ENCODE assay signal across 9 cellular contexts in genomic region chr17:43917348-43918025, GRCh38. TPM values are rescaled to one million over a fixed set of nuclear protein-coding genes. Genes with fewer than 3 reads are reported as not detected.
A peak's percentile ranks its signal among the peaks of the same experiment; 100 is the strongest.
DNase-seq lines count a peak whose midpoint lies in the region; ATAC-seq and TF ChIP-seq lines count a peak whose summit lies in the region.
"Had no signal": no experiment of that assay in that cellular context is flagged by ENCODE, and none has a peak within 500 bp of the region (broad histone marks: within the 10 kb centered on the region; RNA-seq: fewer than 3 reads in every experiment).

No MANE protein-coding gene starts in this region.

- no peaks in the 10 kb centered on the region for H3K9me3 ChIP-seq in HEK293 (ENCODE audit: control insufficient read depth, insufficient read depth, low read depth, low read length)
- H3K9me3 ChIP-seq in esophagus squamous epithelium = no peaks in the 10 kb centered on the region
- no peaks in the 10 kb centered on the region for H3K9me3 ChIP-seq in neural progenitor cell (ENCODE audit: low read depth)

- no peak overlapping the region for H3K4me3 ChIP-seq in HEK293 (ENCODE audit: low read depth, low read length)
- peak overlapping the region; percentile 18 to 46 (median 34) for H3K4me3 ChIP-seq in esophagus squamous epithelium
- H3K4me3 ChIP-seq in neural progenitor cell = no peak overlapping the region

- intact Hi-C loops in esophagus squamous epithelium (cut with DNase I) = no loop called here

- peaks cover 2% of the 10 kb centered on the region for H3K27me3 Mint-ChIP-seq in activated CD8-positive, alpha-beta T cell treated with anti-CD3 and anti-CD28 coated beads, Interleukin-2, amount 10 ng/mL, durations not matched to agents 7 days and 5 days (ENCODE audit: low read depth)
- peaks cover 15% of the 10 kb centered on the region for H3K27me3 Mint-ChIP-seq in neural progenitor cell (ENCODE audit: insufficient read depth, low read depth)

- H3K27ac Mint-ChIP-seq in activated CD8-positive, alpha-beta T cell treated with anti-CD3 and anti-CD28 coated beads, Interleukin-2, amount 10 ng/mL, durations not matched to agents 7 days and 5 days = peak overlapping the region; percentile 80
- no peak overlapping the region for H3K27ac Mint-ChIP-seq in neural progenitor cell
- H3K27ac Mint-ChIP-seq: brain had no signal

- no peaks in the 10 kb centered on the region for H3K9me3 Mint-ChIP-seq in activated CD8-positive, alpha-beta T cell treated with anti-CD3 and anti-CD28 coated beads, Interleukin-2, amount 10 ng/mL, durations not matched to agents 7 days and 5 days (ENCODE audit: insufficient read depth)
- H3K9me3 Mint-ChIP-seq in neural progenitor cell = no peaks in the 10 kb centered on the region

- no peak overlapping the region for H3K4me2 ChIP-seq in neural progenitor cell

- H3K4me1 ChIP-seq in HEK293 (ENCODE audit: control insufficient read depth, insufficient read depth, low read length) (no peaks in the 10 kb centered on the region), esophagus squamous epithelium (peaks cover 0 to 11% (median 5%) of the 10 kb centered on the region in 3 donors), neural progenitor cell (peaks cover 4% of the 10 kb centered on the region)

- no peaks in the 10 kb centered on the region for H3K36me3 Mint-ChIP-seq in activated CD8-positive, alpha-beta T cell treated with anti-CD3 and anti-CD28 coated beads, Interleukin-2, amount 10 ng/mL, durations not matched to agents 7 days and 5 days (ENCODE audit: low read depth)
- no peaks in the 10 kb centered on the region for H3K36me3 Mint-ChIP-seq in neural progenitor cell
- H3K36me3 Mint-ChIP-seq: brain had no signal

- no peak overlapping the region for H3K9ac ChIP-seq in neural progenitor cell

- TF ChIP-seq CTCF in AG09319 (IDR thresholded peaks at IDR 0.05; ENCODE audit: low read depth, low read length) (peak; percentile 43), HEK293 (tag by site-specific recombination; IDR thresholded peaks at IDR 0.05) (no peak), esophagus squamous epithelium (IDR thresholded peaks at IDR 0.05) (peak in 3 of 6 experiments; percentile 14 to 43 (median 28)), neural progenitor cell (IDR thresholded peaks at IDR 0.05) (peak; percentile 63)

- H3K36me3 ChIP-seq in HEK293 (ENCODE audit: control insufficient read depth in 2 of 2, insufficient read depth in 1 of 2, low read length in 2 of 2) (no peaks in the 10 kb centered on the region), esophagus squamous epithelium (no peaks in the 10 kb centered on the region), neural progenitor cell (no peaks in the 10 kb centered on the region)

- POLR2A ChIA-PET in HEK293 (lab: Yijun Ruan, JAX) = no interaction called here
- POLR2A ChIA-PET in activated CD8-positive, alpha-beta T cell treated with anti-CD3 and anti-CD28 coated beads, Interleukin-2, amount 10 ng/mL, durations not matched to agents 7 days and 5 days (lab: Charles Lee) = interaction anchor here (1.1 kb wide), 1 partner anchor 76 kb away, joined by 3 read pairs; no protein-coding TSS in a partner anchor

- H3K4me1 Mint-ChIP-seq in activated CD8-positive, alpha-beta T cell treated with anti-CD3 and anti-CD28 coated beads, Interleukin-2, amount 10 ng/mL, durations not matched to agents 7 days and 5 days (ENCODE audit: low read depth) = peaks cover 18% of the 10 kb centered on the region
- peaks cover 11% of the 10 kb centered on the region for H3K4me1 Mint-ChIP-seq in neural progenitor cell
- H3K4me1 Mint-ChIP-seq: brain had no signal

- peak overlapping the region; percentile 73 for H3K4me3 Mint-ChIP-seq in activated CD8-positive, alpha-beta T cell treated with anti-CD3 and anti-CD28 coated beads, Interleukin-2, amount 10 ng/mL, durations not matched to agents 7 days and 5 days
- no peak overlapping the region for H3K4me3 Mint-ChIP-seq in neural progenitor cell
- H3K4me3 Mint-ChIP-seq: brain had no signal

- H3F3A ChIP-seq in neural progenitor cell (ENCODE audit: low read depth) = no peaks in the 10 kb centered on the region

- H3K27ac ChIP-seq in HEK293 (ENCODE audit: extremely low read depth, low read depth, low read length) = no peak overlapping the region
- no peak overlapping the region for H3K27ac ChIP-seq in esophagus squamous epithelium
- H3K27ac ChIP-seq in neural progenitor cell = no peak overlapping the region

- no peak for TF ChIP-seq POLR2A in esophagus squamous epithelium (IDR thresholded peaks at IDR 0.05)

- CTCF ChIA-PET in HEK293 (lab: Yijun Ruan, JAX) = interaction anchor here (2.7 kb wide), 1 partner anchor 9 kb away, joined by 6 read pairs; no protein-coding TSS in a partner anchor
- CTCF ChIA-PET in activated CD8-positive, alpha-beta T cell treated with anti-CD3 and anti-CD28 coated beads, Interleukin-2, amount 10 ng/mL, durations not matched to agents 7 days and 5 days (lab: Charles Lee) = interaction anchor here (1.3 to 1.7 kb wide), 5 partner anchors 9 to 81 kb away, joined by 5 to 7 read pairs (median 6); no protein-coding TSS in a partner anchor

- ATAC-seq in activated CD8-positive, alpha-beta T cell treated with anti-CD3 and anti-CD28 coated beads, Interleukin-2, amount 10 ng/mL, durations not matched to agents 7 days and 5 days = peak; percentile 85
- ATAC-seq in HG02973 (IDR thresholded peaks at IDR 0.05; ENCODE audit: unreplicated experiment) (no peak), esophagus mucosa (no peak)

- peaks cover 0 to 39% (median 0%) of the 10 kb centered on the region in 4 donors for H3K27me3 ChIP-seq in esophagus squamous epithelium
- peaks cover 10% of the 10 kb centered on the region for H3K27me3 ChIP-seq in neural progenitor cell

- 6 to 19% methylated on average over 9 to 22 of the region's 43 CpGs for WGBS in esophagus squamous epithelium, 2 donors

- no peaks in the 10 kb centered on the region for H3K79me2 ChIP-seq in neural progenitor cell (ENCODE audit: low read depth)

- H4K20me1 ChIP-seq in neural progenitor cell (ENCODE audit: low read depth) = no peaks in the 10 kb centered on the region

- peak overlapping the region; percentile 54 for H2AFZ ChIP-seq in neural progenitor cell (replicated peaks)

- DNase-seq in AG09319 (ENCODE audit: extremely low read depth, low read depth) (no peak), esophagus squamous epithelium (lab: John Stamatoyannopoulos, UW) (no peak), neural progenitor cell (ENCODE audit: low spot score) (peak; percentile 66), SHP77 treated with DMSO at 0.1 percent for 48 hours (lab: John Stamatoyannopoulos, UW) (no peak)
- DNase-seq in activated CD8-positive, alpha-beta T cell treated with anti-CD3 and anti-CD28 coated beads, Interleukin-2, amount 10 ng/mL, durations not matched to agents 7 days and 5 days = peak; percentile 64

TF ChIP-seq in HEK293, 187 proteins besides CTCF, POLR2A, EP300 and RAD21:
- TF ChIP-seq ZFP41 (tag by site-specific recombination; IDR thresholded peaks at IDR 0.05; ENCODE audit: borderline replicate concordance) (no peak), ZNF121 (tag by site-specific recombination; IDR thresholded peaks at IDR 0.05) (no peak), ZNF146 (tag by site-specific recombination; IDR thresholded peaks at IDR 0.05) (no peak), ZNF211 (tag by site-specific recombination; IDR thresholded peaks at IDR 0.05; ENCODE audit: low read depth) (no peak), SCRT2 (tag by site-specific recombination; IDR thresholded peaks at IDR 0.05) (0 out of 2 replicates have a peak, but pooled peaks have one; percentile 13)

RNA-seq across cellular contexts. Expression of gene MPP2, which starts 10.2 kb away (rescaled TPM):
- total RNA-seq in activated CD8-positive, alpha-beta T cell treated with anti-CD3 and anti-CD28 coated beads, Interleukin-2, amount 10 ng/mL, durations not matched to agents 7 days and 5 days = 1 to 10 TPM; 1.2 to 1.8 TPM
- total RNA-seq in esophagus squamous epithelium (1 to 10 TPM in 1 of 4 donors, under 1 TPM in 3; 0.18 to 3.6 (median 0.54) TPM), neural progenitor cell (ENCODE audit: low replicate concordance) (7.8 and 24.5 TPM in 2 replicates), esophagus mucosa (0.32 TPM)

RNA-seq across cellular contexts. Expression of gene PPY, which starts 24.8 kb away (rescaled TPM):
- not detected for total RNA-seq in activated CD8-positive, alpha-beta T cell treated with anti-CD3 and anti-CD28 coated beads, Interleukin-2, amount 10 ng/mL, durations not matched to agents 7 days and 5 days
- not detected for total RNA-seq in esophagus squamous epithelium
- not detected in 2 replicates for total RNA-seq in neural progenitor cell (ENCODE audit: low replicate concordance)
- not detected for total RNA-seq in esophagus mucosa

RNA-seq across cellular contexts. Expression of gene PYY, which starts 36.3 kb away (rescaled TPM):
- not detected for total RNA-seq in activated CD8-positive, alpha-beta T cell treated with anti-CD3 and anti-CD28 coated beads, Interleukin-2, amount 10 ng/mL, durations not matched to agents 7 days and 5 days
- not detected for total RNA-seq in esophagus squamous epithelium
- total RNA-seq in neural progenitor cell (ENCODE audit: low replicate concordance) = 0.40 TPM in 1 of 2 replicates, not detected in the other
- not detected for total RNA-seq in esophagus mucosa

Comparison
In these comparisons a context has a peak if more than half of its experiments do, and no peak if none do; other contexts are left out.
1. DNase-seq: peak in activated CD8-positive, alpha-beta T cell treated with anti-CD3 and anti-CD28 coated beads, Interleukin-2, amount 10 ng/mL, durations not matched to agents 7 days and 5 days (single experiment) and neural progenitor cell (single experiment); none in AG09319 (single experiment), esophagus squamous epithelium (single experiment) and SHP77 treated with DMSO at 0.1 percent for 48 hours (single experiment).
2. H3K4me3 ChIP-seq: peak in esophagus squamous epithelium (4 of 4); none in HEK293 (single experiment) and neural progenitor cell (single experiment).